Comparison of ENCODE assay signal across 22 cellular contexts in genomic region chr2:178392215-178392614, GRCh38. TPM values are rescaled to one million over a fixed set of nuclear protein-coding genes. Genes with fewer than 3 reads are reported as not detected.
DNase-seq lines count a peak whose midpoint lies in the region; ATAC-seq and TF ChIP-seq lines count a peak whose summit lies in the region.
"Had no signal": no experiment of that assay in that cellular context is flagged by ENCODE, and none has a peak within 500 bp of the region (broad histone marks: within the 10 kb centered on the region; RNA-seq: fewer than 3 reads in every experiment).

No MANE protein-coding gene starts in this region.

- H3K4me1 ChIP-seq in tibial artery: no peaks in the 10 kb centered on the region
- H3K4me1 ChIP-seq: A549, gastrocnemius medialis, psoas muscle, spleen had no signal

- H3K27ac ChIP-seq in tibial artery: no peak overlapping the region
- H3K27ac ChIP-seq: A549, C4-2B, gastrocnemius medialis, psoas muscle, spleen had no signal

- TF ChIP-seq CTCF in tibial artery (IDR thresholded peaks at IDR 0.05): no peak
- TF ChIP-seq CTCF in GM10266 (IDR thresholded peaks at IDR 0.05; ENCODE audit: control insufficient read depth, insufficient read depth, low read depth, missing control alignments): no peak

- ATAC-seq in left ventricle myocardium superior: peak; percentile 46
- ATAC-seq: A549, gastrocnemius medialis, K562, mucosa of descending colon had no signal

- DNase-seq in left ventricle myocardium superior (no peak), cardiac septum (ENCODE audit: low spot score) (no peak), amniotic epithelial cell (ENCODE audit: low read depth) (peak; percentile 31), fibroblast of peridontal ligament (ENCODE audit: extremely low read depth) (peak; percentile 59), tibial artery (no peak), GM10266 (ENCODE audit: extremely low spot score) (no peak), T-helper 2 cell (no peak)
- no peak for DNase-seq in activated CD4-positive, CD25-positive, alpha-beta regulatory T cell treated with anti-CD3 and anti-CD28 coated beads, Interleukin-2, amount 50 U/mL, for 72 hours
- DNase-seq: activated CD4-positive, alpha-beta T cell treated with anti-CD3 and anti-CD28 coated beads for 4 hours; cerebellar nuclear complex; DMS53; gastrocnemius medialis; mucosa of descending colon; NCI-H1092; NCI-H2029; NCI-H446 treated with DMSO at 0.1 percent for 48 hours; psoas muscle; spleen; stimulated activated CD4-positive, alpha-beta T cell treated with anti-CD3 and anti-CD28 coated beads, Interleukin-4, amount 100 ng/mL, for 4 hours had no signal

- no peaks in the 10 kb centered on the region for H3K27me3 ChIP-seq in tibial artery
- H3K27me3 ChIP-seq: gastrocnemius medialis, spleen had no signal

- intact Hi-C loops in left ventricle myocardium superior (cut with micrococcal nuclease) (loop anchor here (10.0 kb wide), 1 partner anchor 87 kb away; no protein-coding TSS in a partner anchor), cardiac septum (cut with DNase I) (no loop called here), tibial artery (cut with DNase I; ENCODE audit: low total_unique reads) (no loop called here)

- H3K4me3 ChIP-seq in tibial artery: no peak overlapping the region
- H3K4me3 ChIP-seq: A549, gastrocnemius medialis, K562, mucosa of descending colon, psoas muscle, spleen had no signal

- H3K9me3 ChIP-seq in tibial artery: no peaks in the 10 kb centered on the region
- H3K9me3 ChIP-seq: A549, gastrocnemius medialis, mucosa of descending colon, psoas muscle, spleen had no signal

- peaks cover 0 to 4% (median 0%) of the 10 kb centered on the region in 3 donors for H3K36me3 ChIP-seq in tibial artery
- H3K36me3 ChIP-seq: spleen had no signal

RNA-seq across cellular contexts. Expression of gene PRKRA, which starts 58.8 kb away (rescaled TPM):
- total RNA-seq in left ventricle myocardium superior: 48.8 TPM
- total RNA-seq in cardiac septum: 46.7 TPM

RNA-seq across cellular contexts. Expression of gene PJVK, which starts 59.0 kb away (rescaled TPM):
- total RNA-seq in left ventricle myocardium superior (1.1 TPM), cardiac septum (1.6 TPM)

Comparison
In these comparisons a context has a peak if more than half of its experiments do, and no peak if none do; other contexts are left out.
1. DNase-seq: peak in amniotic epithelial cell (single experiment) and fibroblast of peridontal ligament (single experiment); none in left ventricle myocardium superior (single experiment), cardiac septum (single experiment), tibial artery (0 of 2), activated CD4-positive, CD25-positive, alpha-beta regulatory T cell treated with anti-CD3 and anti-CD28 coated beads, Interleukin-2, amount 50 U/mL, for 72 hours (single experiment), GM10266 (single experiment) and T-helper 2 cell (0 of 5).